ENCODE assay signal across 9 cellular contexts in genomic region chr16:1271750-1272413, GRCh38. TPM values are rescaled to one million over a fixed set of nuclear protein-coding genes. Genes with fewer than 3 reads are reported as not detected.
DNase-seq lines count a peak whose midpoint lies in the region; TF ChIP-seq lines count a peak whose summit lies in the region.
"Not testable (repeated sequence)": the region's sequence is repeated elsewhere in the genome, so short reads cannot be mapped to it uniquely, and the experiment has no call there.
"Had no signal": no experiment of that assay in that cellular context is flagged by ENCODE, and none has a peak within 500 bp of the region (broad histone marks: within the 10 kb centered on the region; RNA-seq: fewer than 3 reads in every experiment).

No MANE protein-coding gene starts in this region.

- H3K27ac ChIP-seq in left ventricle myocardium inferior (replicated peaks); thyroid gland: not testable (repeated sequence)

- intact Hi-C loops in left ventricle myocardium inferior (cut with micrococcal nuclease); thyroid gland (cut with DNase I): not testable (repeated sequence)

- H3K4me1 ChIP-seq in adipocyte (ENCODE audit: control insufficient read depth, insufficient read depth, low read length); left ventricle myocardium inferior; thyroid gland: not testable (repeated sequence)

- TF ChIP-seq POLR2A in thyroid gland (IDR thresholded peaks at IDR 0.05), result not testable (repeated sequence)

- not testable (repeated sequence) for H3K9ac ChIP-seq in adipocyte (ENCODE audit: low read length)

- H3K27me3 ChIP-seq in adipocyte (replicated peaks; ENCODE audit: control insufficient read depth, insufficient read depth, low read length) (peaks cover 48% of the 10 kb centered on the region), left ventricle myocardium inferior (ENCODE audit: low read depth) (peaks cover 42% of the 10 kb centered on the region)
- H3K27me3 ChIP-seq in thyroid gland, result not testable (repeated sequence)

- DNase-seq in EL, result peak; percentile 23
- peak; percentile 13 for DNase-seq in NCI-H1694 treated with DMSO at 0.1 percent for 48 hours (lab: John Stamatoyannopoulos, UW)
- DNase-seq in NCI-H774 (lab: John Stamatoyannopoulos, UW), result peak; percentile 77
- peak; percentile 34 for DNase-seq in adipocyte (ENCODE audit: low read depth)
- peak; percentile 25 for DNase-seq in left ventricle myocardium inferior
- peak; percentile 66 to 80 for DNase-seq in thyroid gland

- WGBS in thyroid gland, 2 donors, result 0 to 5% methylated on average over 7 to 13 of the region's 15 CpGs

- H3K9me3 ChIP-seq in adipocyte (ENCODE audit: control insufficient read depth, low read length); left ventricle myocardium inferior (replicated peaks); thyroid gland: not testable (repeated sequence)

- TF ChIP-seq CTCF in left ventricle myocardium inferior (IDR thresholded peaks at IDR 0.05; ENCODE audit: borderline replicate concordance); thyroid gland (IDR thresholded peaks at IDR 0.05): not testable (repeated sequence)

- H3K4me3 ChIP-seq in adipocyte (ENCODE audit: low read length); left ventricle myocardium inferior; thyroid gland (replicated peaks in 1 of 3): not testable (repeated sequence)

- not testable (repeated sequence) for H3K36me3 ChIP-seq in adipocyte (ENCODE audit: control insufficient read depth, insufficient read depth, low read length, severe bottlenecking); left ventricle myocardium inferior; thyroid gland

RNA-seq across cellular contexts. Expression of gene TPSD1, which starts 16.0 kb away (rescaled TPM):
- total RNA-seq in left ventricle myocardium inferior (not detected), thyroid gland (under 1 TPM in 1 of 4 donors, not detected in 3; 0.33 TPM)
- total RNA-seq: activated CD4-positive, alpha-beta memory T cell treated with anti-CD3 and anti-CD28 coated beads, Interleukin-2, amount 10 ng/mL, durations not matched to agents 7 days and 5 days; CD8-positive, alpha-beta T cell; OCI-LY7 had no signal

RNA-seq across cellular contexts. Expression of gene TPSAB1, which starts 31.4 kb away (rescaled TPM):
- total RNA-seq in left ventricle myocardium inferior, result 3.6 TPM
- total RNA-seq in thyroid gland, result 1 to 10 TPM; 4.3 to 8.6 (median 6.5) TPM
- total RNA-seq: activated CD4-positive, alpha-beta memory T cell treated with anti-CD3 and anti-CD28 coated beads, Interleukin-2, amount 10 ng/mL, durations not matched to agents 7 days and 5 days; CD8-positive, alpha-beta T cell; OCI-LY7 had no signal

RNA-seq across cellular contexts. Expression of gene UBE2I, which starts 37.6 kb away (rescaled TPM):
- 86.2 TPM for total RNA-seq in left ventricle myocardium inferior
- 100 to 1,000 TPM in 1 of 4 donors, 10 to 100 TPM in 3; 43.4 to 107 (median 79.6) TPM for total RNA-seq in thyroid gland

RNA-seq across cellular contexts. Expression of gene TPSB2, which starts 41.9 kb away (rescaled TPM):
- total RNA-seq in left ventricle myocardium inferior (3.6 TPM), thyroid gland (10 to 100 TPM in 2 of 4 donors, 1 to 10 TPM in 1, not detected in 1; 1.1 to 16.6 (median 11.9) TPM)
- total RNA-seq: activated CD4-positive, alpha-beta memory T cell treated with anti-CD3 and anti-CD28 coated beads, Interleukin-2, amount 10 ng/mL, durations not matched to agents 7 days and 5 days; CD8-positive, alpha-beta T cell; OCI-LY7 had no signal

RNA-seq across cellular contexts. Expression of gene TPSG1, which starts 46.8 kb away (rescaled TPM):
- total RNA-seq in left ventricle myocardium inferior, result not detected
- total RNA-seq in thyroid gland, result not detected
- total RNA-seq: activated CD4-positive, alpha-beta memory T cell treated with anti-CD3 and anti-CD28 coated beads, Interleukin-2, amount 10 ng/mL, durations not matched to agents 7 days and 5 days; CD8-positive, alpha-beta T cell; OCI-LY7 had no signal

Comparison
In these comparisons a context has a peak if more than half of its experiments do, and no peak if none do; other contexts are left out.
1. DNase-seq: peak in every context shown above with its lines; median percentile 77 in NCI-H774; 73 in thyroid gland; 34 in adipocyte; 25 in left ventricle myocardium inferior; 23 in EL; 13 in NCI-H1694 treated with DMSO at 0.1 percent for 48 hours.